Comparison of ENCODE assay signal across 1 cellular context in genomic region chr3:153072856-153073255, GRCh38.
TF ChIP-seq lines count a peak whose summit lies in the region.

No MANE protein-coding gene starts in this region.

TF ChIP-seq in endothelial cell of umbilical vein, 7 proteins besides CTCF, POLR2A, EP300 and RAD21 (continued from another document):
- TF ChIP-seq, protein P1, sequence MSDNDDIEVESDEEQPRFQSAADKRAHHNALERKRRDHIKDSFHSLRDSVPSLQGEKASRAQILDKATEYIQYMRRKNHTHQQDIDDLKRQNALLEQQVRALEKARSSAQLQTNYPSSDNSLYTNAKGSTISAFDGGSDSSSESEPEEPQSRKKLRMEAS (IDR thresholded peaks at IDR 0.05; ENCODE audit: insufficient read depth, insufficient read length) = no peak
- TF ChIP-seq FOS (IDR thresholded peaks at IDR 0.05; ENCODE audit: borderline replicate concordance, insufficient read depth, low read length) = no peak
- no peak for TF ChIP-seq EZH2 (IDR thresholded peaks at IDR 0.05; ENCODE audit: borderline replicate concordance, low read depth, low read length, severe bottlenecking)
- no peak for TF ChIP-seq POLR2AphosphoS5 (IDR thresholded peaks at IDR 0.05; ENCODE audit: insufficient read depth, low read depth, low read length)
TF ChIP-seq in endothelial cell of umbilical vein: peak in this region for 0.
